21 cellular contexts compared by ENCODE assay signal in genomic region chr20:54510546-54511129, GRCh38. TPM values are rescaled to one million over a fixed set of nuclear protein-coding genes. Genes with fewer than 3 reads are reported as not detected.
DNase-seq lines count a peak whose midpoint lies in the region; ATAC-seq and TF ChIP-seq lines count a peak whose summit lies in the region.
"Had no signal": no experiment of that assay in that cellular context is flagged by ENCODE, and none has a peak within 500 bp of the region (broad histone marks: within the 10 kb centered on the region; RNA-seq: fewer than 3 reads in every experiment).

No MANE protein-coding gene starts in this region.

- peak overlapping the region; percentile 48; the same call in 1 of the 2 replicates for H2AFZ ChIP-seq in GM23338
- peak overlapping the region; percentile 71 for H2AFZ ChIP-seq in neuronal stem cell (ENCODE audit: low read length)

- H2BK12ac ChIP-seq in neuronal stem cell (ENCODE audit: low read length), result no peak overlapping the region

- peaks cover 36% of the 10 kb centered on the region for H3K4me1 Mint-ChIP-seq in GM23338
- H3K4me1 Mint-ChIP-seq: activated naive CD8-positive, alpha-beta T cell treated with anti-CD3 and anti-CD28 coated beads, Interleukin-2, amount 50 U/mL, for 24 hours; naive thymus-derived CD4-positive, alpha-beta T cell; stimulated activated naive CD8-positive, alpha-beta T cell treated with anti-CD3 and anti-CD28 coated beads, Interleukin-15, amount 100 ng/mL, for 72 hours; T-cell had no signal

- no peak overlapping the region for H3K23ac ChIP-seq in neuronal stem cell (ENCODE audit: low read depth, low read length, poor library complexity)

- peaks cover 3% of the 10 kb centered on the region for H3K27me3 Mint-ChIP-seq in GM23338 (ENCODE audit: insufficient read depth, low read depth, poor library complexity)
- H3K27me3 Mint-ChIP-seq: stimulated activated naive CD8-positive, alpha-beta T cell treated with anti-CD3 and anti-CD28 coated beads, Interleukin-15, amount 100 ng/mL, for 72 hours had no signal

- no peak overlapping the region for H2BK5ac ChIP-seq in neuronal stem cell (ENCODE audit: low read length)

- DNase-seq in GM23338 (ENCODE audit: low spot score) (peak; percentile 66), astrocyte of the hippocampus (ENCODE audit: low read depth, low spot score) (peak; percentile 85), heart left ventricle (peak in 4 of 5 donors; percentile 31 to 74 (median 54)), neuronal stem cell (ENCODE audit: low spot score) (no peak), NCI-H1092 treated with DMSO at 0.1 percent for 48 hours (lab: John Stamatoyannopoulos, UW) (no peak), CD1c-positive myeloid dendritic cell (ENCODE audit: extremely low spot score) (no peak), omental fat pad (ENCODE audit: low spot score) (no peak)
- no peak for DNase-seq in activated CD4-positive, alpha-beta T cell treated with anti-CD3 and anti-CD28 coated beads for 1 hour
- DNase-seq: ACHN; activated naive CD8-positive, alpha-beta T cell treated with anti-CD3 and anti-CD28 coated beads, Interleukin-2, amount 50 U/mL, for 24 hours; CD8-positive, alpha-beta T cell; lower lobe of right lung; naive thymus-derived CD4-positive, alpha-beta T cell; NCI-H1105 treated with DMSO at 0.1 percent for 48 hours; stimulated activated naive CD8-positive, alpha-beta T cell treated with anti-CD3 and anti-CD28 coated beads, Interleukin-15, amount 100 ng/mL, for 72 hours; T-cell had no signal

- H3K4ac ChIP-seq in neuronal stem cell (ENCODE audit: low read length), result no peak overlapping the region

- H4K8ac ChIP-seq in neuronal stem cell (ENCODE audit: low read depth, low read length), result no peak overlapping the region

- peak overlapping the region; percentile 87 for H3K27ac Mint-ChIP-seq in GM23338
- H3K27ac Mint-ChIP-seq: activated naive CD8-positive, alpha-beta T cell treated with anti-CD3 and anti-CD28 coated beads, Interleukin-2, amount 50 U/mL, for 24 hours; CD8-positive, alpha-beta T cell; naive thymus-derived CD4-positive, alpha-beta T cell; stimulated activated naive CD8-positive, alpha-beta T cell treated with anti-CD3 and anti-CD28 coated beads, Interleukin-15, amount 100 ng/mL, for 72 hours; T-cell had no signal

- no peak for TF ChIP-seq CTCF in GM23338 (conservative IDR thresholded peaks at IDR 0.05; ENCODE audit: low read depth in 2 of 2)
- no peak for TF ChIP-seq CTCF in heart left ventricle (IDR thresholded peaks at IDR 0.05)
- no peak for TF ChIP-seq CTCF in omental fat pad (IDR thresholded peaks at IDR 0.05)

- H3K4me3 ChIP-seq in GM23338 (no peak overlapping the region), heart left ventricle (no peak overlapping the region), neuronal stem cell (ENCODE audit: low read length in 2 of 2) (no peak overlapping the region)
- H3K4me3 ChIP-seq: coronary artery, lower lobe of right lung had no signal

- no peaks in the 10 kb centered on the region for H3K79me2 ChIP-seq in GM23338 (replicated peaks; ENCODE audit: insufficient read depth)

- H3K14ac ChIP-seq in neuronal stem cell (ENCODE audit: low read length), result no peak overlapping the region

- no peak overlapping the region for H2BK120ac ChIP-seq in neuronal stem cell (ENCODE audit: low read depth, low read length)

- H2BK15ac ChIP-seq in neuronal stem cell (ENCODE audit: low read length), result no peak overlapping the region

- no peaks in the 10 kb centered on the region for H3K9me2 ChIP-seq in GM23338 (ENCODE audit: insufficient read depth)

- H3K36me3 ChIP-seq in GM23338 (ENCODE audit: insufficient read depth), result no peaks in the 10 kb centered on the region
- no peaks in the 10 kb centered on the region for H3K36me3 ChIP-seq in heart left ventricle
- no peaks in the 10 kb centered on the region for H3K36me3 ChIP-seq in neuronal stem cell (replicated peaks in 1 of 2; ENCODE audit: control insufficient read depth in 2 of 2, insufficient read depth in 2 of 2, low read length in 2 of 2)
- H3K36me3 ChIP-seq: lower lobe of right lung had no signal

- H3K4me1 ChIP-seq in GM23338 (ENCODE audit: insufficient read depth) (peaks cover 20% of the 10 kb centered on the region), heart left ventricle (peaks cover 0 to 8% (median 0%) of the 10 kb centered on the region in 12 donors), neuronal stem cell (ENCODE audit: control insufficient read depth in 2 of 2, insufficient read depth in 1 of 2, low read depth in 1 of 2, low read length in 2 of 2) (peaks cover 0 to 3% of the 10 kb centered on the region in 2 donors)
- H3K4me1 ChIP-seq: lower lobe of right lung had no signal

- H3K9ac ChIP-seq in neuronal stem cell (ENCODE audit: low read depth, low read length, poor library complexity), result no peak overlapping the region
- H3K9ac ChIP-seq: KMS-11 had no signal

- peak overlapping the region; percentile 42; the same call in 2 of the 3 replicates for H3K4me3 Mint-ChIP-seq in GM23338
- H3K4me3 Mint-ChIP-seq: activated naive CD8-positive, alpha-beta T cell treated with anti-CD3 and anti-CD28 coated beads, Interleukin-2, amount 50 U/mL, for 24 hours; CD8-positive, alpha-beta T cell; naive thymus-derived CD4-positive, alpha-beta T cell; stimulated activated naive CD8-positive, alpha-beta T cell treated with anti-CD3 and anti-CD28 coated beads, Interleukin-15, amount 100 ng/mL, for 72 hours; T-cell had no signal

- no peaks in the 10 kb centered on the region for H3F3A ChIP-seq in GM23338 (replicated peaks; ENCODE audit: low read depth)

- no peaks in the 10 kb centered on the region; the same call in 2 of the 3 replicates for H3K9me3 Mint-ChIP-seq in GM23338
- H3K9me3 Mint-ChIP-seq: CD8-positive, alpha-beta T cell; stimulated activated naive CD8-positive, alpha-beta T cell treated with anti-CD3 and anti-CD28 coated beads, Interleukin-15, amount 100 ng/mL, for 72 hours had no signal

- WGBS in heart left ventricle, 4 donors, result 53 to 73% (median 58%) methylated on average over 7 of the region's 7 CpGs
- no CpG with 5 or more reads among the region's 7 CpGs for WGBS in neuronal stem cell (ENCODE audit: extremely low coverage in 2 of 2, insufficient read length in 2 of 2, insufficient replicate concordance in 1 of 2), 2 donors

- intact Hi-C loops in heart left ventricle (cut with DNase I), result no loop called here

- no peak for TF ChIP-seq POLR2A in heart left ventricle (IDR thresholded peaks at IDR 0.05)

- H3K18ac ChIP-seq in neuronal stem cell (ENCODE audit: low read length), result no peak overlapping the region

- ATAC-seq in GM23338 (peak; percentile 93), heart left ventricle (peak in 3 of 4 donors; percentile 83 to 86 (median 84)), omental fat pad (ENCODE audit: low FRiP score) (no peak)
- ATAC-seq: activated naive CD8-positive, alpha-beta T cell treated with anti-CD3 and anti-CD28 coated beads, Interleukin-2, amount 50 U/mL, for 24 hours; CD8-positive, alpha-beta T cell; lower lobe of right lung; naive thymus-derived CD4-positive, alpha-beta T cell; stimulated activated naive CD8-positive, alpha-beta T cell treated with anti-CD3 and anti-CD28 coated beads, Interleukin-15, amount 100 ng/mL, for 72 hours; T-cell had no signal

- no peaks in the 10 kb centered on the region for H4K20me1 ChIP-seq in GM23338 (replicated peaks; ENCODE audit: insufficient read depth)

- no peaks in the 10 kb centered on the region for H3K27me3 ChIP-seq in GM23338 (ENCODE audit: insufficient read depth)
- H3K27me3 ChIP-seq in heart left ventricle, result no peaks in the 10 kb centered on the region
- no peaks in the 10 kb centered on the region for H3K27me3 ChIP-seq in neuronal stem cell (ENCODE audit: control insufficient read depth in 3 of 3, insufficient read depth in 3 of 3, low read depth in 1 of 3, low read length in 3 of 3)

- H3K36me3 Mint-ChIP-seq in GM23338 (ENCODE audit: low read depth), result peaks cover 3% of the 10 kb centered on the region; the same call in 2 of the 3 replicates
- H3K36me3 Mint-ChIP-seq: CD8-positive, alpha-beta T cell; T-cell had no signal

- H3K27ac ChIP-seq in GM23338 (ENCODE audit: low read depth) (no peak overlapping the region), heart left ventricle (peak overlapping the region in 1 of 12 donors; percentile 46), neuronal stem cell (replicated peaks; ENCODE audit: low read length) (no peak overlapping the region)
- H3K27ac ChIP-seq: coronary artery, HL-60, KMS-11, lower lobe of right lung, VCaP had no signal

- no peak overlapping the region for H2AK5ac ChIP-seq in neuronal stem cell (ENCODE audit: low read depth, low read length)

- H4K91ac ChIP-seq in neuronal stem cell (ENCODE audit: low read depth, low read length, poor library complexity), result no peak overlapping the region

- H3K79me1 ChIP-seq in neuronal stem cell (ENCODE audit: low read depth, low read length), result no peaks in the 10 kb centered on the region

- H3K4me2 ChIP-seq in GM23338 (peak overlapping the region; percentile 21), neuronal stem cell (ENCODE audit: insufficient read depth, low read length, poor library complexity, severe bottlenecking) (no peak overlapping the region)
- H3K4me2 ChIP-seq: KMS-11 had no signal

- H3K9me3 ChIP-seq in heart left ventricle (peaks cover 0 to 10% (median 0%) of the 10 kb centered on the region in 12 donors), neuronal stem cell (replicated peaks in 1 of 2; ENCODE audit: control insufficient read depth in 2 of 2, insufficient read depth in 1 of 2, low read depth in 1 of 2, low read length in 2 of 2) (no peaks in the 10 kb centered on the region)
- H3K9me3 ChIP-seq: lower lobe of right lung had no signal

TF ChIP-seq in GM23338, 12 proteins besides CTCF, POLR2A, EP300 and RAD21 (continues in another document):
- no peak for TF ChIP-seq ZNF331 (CRISPR knock-in tag; IDR thresholded peaks at IDR 0.05; ENCODE audit: low read depth)

RNA-seq across cellular contexts. Expression of gene DOK5, which starts 35.2 kb away (rescaled TPM):
- 4.9 and 5.0 TPM in 2 replicates for total RNA-seq in GM23338 (2014; rRNA removed; shearing (Covaris generic))
- polyA plus RNA-seq in GM23338 (2016; fragmentation: Nextera tagmentation; extraction: Ambion mirVana), result 4.7 and 6.9 TPM in 2 replicates
- 10 to 100 TPM in 2 of 9 donors, 1 to 10 TPM in 7; 3.4 to 23.5 (median 7.0) TPM for total RNA-seq in heart left ventricle
- 1 to 10 TPM; 4.0 to 6.2 TPM for polyA plus RNA-seq in heart left ventricle
- 1.9 TPM for polyA plus RNA-seq in neuronal stem cell (2013, experiment 1 of 2)
- polyA plus RNA-seq in neuronal stem cell (2013, experiment 2 of 2), result 2.1 TPM
- 10 to 100 TPM in 1 of 4 donors, 1 to 10 TPM in 3; 1.9 to 10.2 (median 2.1) TPM for total RNA-seq in omental fat pad
- total RNA-seq: CD8-positive, alpha-beta T cell; RPMI7951; T-cell had no signal
- polyA plus RNA-seq: naive thymus-derived CD4-positive, alpha-beta T cell had no signal

Comparison
In these comparisons a context has a peak if more than half of its experiments do, and no peak if none do; other contexts are left out.
1. DNase-seq: peak in GM23338 (single experiment), astrocyte of the hippocampus (single experiment) and heart left ventricle (4 of 5); none in neuronal stem cell (single experiment), NCI-H1092 treated with DMSO at 0.1 percent for 48 hours (single experiment), CD1c-positive myeloid dendritic cell (single experiment), activated CD4-positive, alpha-beta T cell treated with anti-CD3 and anti-CD28 coated beads for 1 hour (single experiment) and omental fat pad (single experiment).